ENCODE assay signal across 1 cellular context in genomic region chr10:25163464-25163863, GRCh38. TPM values are rescaled to one million over a fixed set of nuclear protein-coding genes. Genes with fewer than 3 reads are reported as not detected.
"Had no signal": no experiment of that assay in that cellular context is flagged by ENCODE, and none has a peak within 500 bp of the region (broad histone marks: within the 10 kb centered on the region; RNA-seq: fewer than 3 reads in every experiment).

No MANE protein-coding gene starts in this region.

RNA-seq across cellular contexts. Expression of gene GPR158, which starts 11.3 kb away (rescaled TPM):
- total RNA-seq: MCF 10A had no signal
